In the genomic region with DNA sequence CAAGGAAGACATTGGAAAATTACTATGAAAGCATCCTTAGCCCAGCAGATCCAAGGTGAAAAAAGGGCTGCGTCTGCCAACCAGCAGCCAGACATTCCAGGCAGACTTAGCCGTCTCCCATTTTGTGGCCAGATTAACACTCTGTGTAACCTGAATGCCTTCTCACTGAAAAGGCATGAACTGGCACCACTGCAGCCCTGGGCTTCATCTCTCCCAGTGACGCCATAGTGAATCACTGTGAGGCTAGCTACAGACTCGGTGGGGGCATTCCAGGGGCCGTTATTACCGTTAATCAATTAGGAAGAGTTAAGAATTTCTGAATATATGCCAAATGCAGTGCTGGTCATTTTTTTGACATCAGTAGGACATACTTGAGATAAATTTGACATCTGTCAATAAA, we compare ENCODE assay signal across 9 cellular contexts.
A peak's percentile ranks its signal among the peaks of the same experiment; 100 is the strongest.
DNase-seq lines count a peak whose midpoint lies in the region; ATAC-seq, FAIRE-seq and TF ChIP-seq lines count a peak whose summit lies in the region.
"Had no signal": no experiment of that assay in that cellular context is flagged by ENCODE, and none has a peak within 500 bp of the region (broad histone marks: within the 10 kb centered on the region; RNA-seq: fewer than 3 reads in every experiment).

No MANE protein-coding gene starts in this region.

- no peak overlapping the region for H3K4me3 ChIP-seq in cardiac fibroblast (replicated peaks in 1 of 2; ENCODE audit: low read depth in 2 of 2, low read length in 2 of 2)
- no peak overlapping the region for H3K4me3 ChIP-seq in keratinocyte (ENCODE audit: control insufficient read depth in 2 of 3, extremely low read depth in 1 of 3, insufficient read depth in 2 of 3, low read depth in 1 of 3, low read length in 3 of 3)
- no peak overlapping the region for H3K4me3 ChIP-seq in WERI-Rb-1 (ENCODE audit: low read depth, low read length)

- H3K4me1 ChIP-seq in keratinocyte (ENCODE audit: control insufficient read depth, extremely low read depth, insufficient read depth, low read length), result peaks cover 19% of the 10 kb centered on the region

- peak; percentile 77 for ATAC-seq in Right ventricle myocardium inferior
- no peak for ATAC-seq in GM21529 (IDR thresholded peaks at IDR 0.05; ENCODE audit: unreplicated experiment)

- intact Hi-C loops in Right ventricle myocardium inferior (cut with DNase I), result loop anchor here (10.0 kb wide), 2 partner anchors 661 to 801 kb away; no protein-coding TSS in a partner anchor
- intact Hi-C loops in cardiac septum (cut with DNase I), result no loop called here

- TF ChIP-seq CTCF in cardiac fibroblast (IDR thresholded peaks at IDR 0.05; ENCODE audit: low read depth, low read length), result no peak
- TF ChIP-seq CTCF in keratinocyte (optimal IDR thresholded peaks at IDR 0.05 in 1 of 3, IDR thresholded peaks at IDR 0.05 in 1 of 3, conservative IDR thresholded peaks at IDR 0.05 in 1 of 3; ENCODE audit: extremely low read depth in 1 of 3, insufficient read depth in 2 of 3, low read length in 3 of 3), result no peak
- no peak for TF ChIP-seq CTCF in WERI-Rb-1 (IDR thresholded peaks at IDR 0.05; ENCODE audit: low read depth, low read length)

- no peak for DNase-seq in Right ventricle myocardium inferior (ENCODE audit: missing footprints)
- no peak for DNase-seq in cardiac septum (ENCODE audit: low spot score)
- peak; percentile 90 to 96 for DNase-seq in cardiac fibroblast (ENCODE audit: low read depth in 2 of 2)
- peak; percentile 81 for DNase-seq in keratinocyte (ENCODE audit: low read depth, low spot score)
- DNase-seq in WERI-Rb-1, result no peak
- DNase-seq in NCI-H526 treated with DMSO at 0.1 percent for 48 hours (lab: John Stamatoyannopoulos, UW), result no peak
- DNase-seq in NCI-H2171 treated with DMSO at 0.1 percent for 48 hours (lab: John Stamatoyannopoulos, UW), result no peak
- DNase-seq: RPMI8226 had no signal

- peak overlapping the region; percentile 29 for H2AFZ ChIP-seq in keratinocyte (ENCODE audit: control insufficient read depth, low read length)

- H3K9me1 ChIP-seq in keratinocyte (ENCODE audit: control insufficient read depth, extremely low read depth, insufficient read depth, low read length), result no peaks in the 10 kb centered on the region

- no peaks in the 10 kb centered on the region for H4K20me1 ChIP-seq in keratinocyte (ENCODE audit: control insufficient read depth, extremely low read depth, insufficient read depth, low read length)

- no peaks in the 10 kb centered on the region for H3K27me3 ChIP-seq in keratinocyte (ENCODE audit: control insufficient read depth, extremely low read depth, insufficient read depth, low read length)
- H3K27me3 ChIP-seq in WERI-Rb-1 (ENCODE audit: insufficient read depth, low read depth, severe bottlenecking), result no peaks in the 10 kb centered on the region

- H3K79me2 ChIP-seq in keratinocyte (ENCODE audit: control insufficient read depth, insufficient read depth, low read length), result no peaks in the 10 kb centered on the region

- H3K9me3 ChIP-seq in keratinocyte (ENCODE audit: control insufficient read depth, low read depth, low read length) (no peaks in the 10 kb centered on the region), WERI-Rb-1 (ENCODE audit: severe bottlenecking) (no peaks in the 10 kb centered on the region)

- no peak overlapping the region for H3K27ac ChIP-seq in keratinocyte (ENCODE audit: control insufficient read depth, insufficient read depth, low read length)
- H3K27ac ChIP-seq in WERI-Rb-1, result no peak overlapping the region

- dilution Hi-C loops in keratinocyte (cut with MboI; ENCODE audit: extremely low pct_ligation_motif_present, low sequenced_read_pairs), result no loop called here

- H3K36me3 ChIP-seq in keratinocyte (ENCODE audit: control insufficient read depth in 2 of 2, extremely low read depth in 1 of 2, insufficient read depth in 2 of 2, low read length in 2 of 2) (no peaks in the 10 kb centered on the region), WERI-Rb-1 (no peaks in the 10 kb centered on the region)

- H3K9ac ChIP-seq in keratinocyte (ENCODE audit: control insufficient read depth, extremely low read depth, insufficient read depth, low read length), result no peak overlapping the region

- peak; percentile 96 for FAIRE-seq in keratinocyte (lab: Jason Lieb, UNC)

- H3K4me2 ChIP-seq in keratinocyte (ENCODE audit: control insufficient read depth, extremely low read depth, insufficient read depth, low read depth, low read length), result peak overlapping the region; percentile 17

Comparison
In these comparisons a context has a peak if more than half of its experiments do, and no peak if none do; other contexts are left out.
1. DNase-seq: peak in cardiac fibroblast (2 of 2) and keratinocyte (single experiment); none in Right ventricle myocardium inferior (single experiment), cardiac septum (single experiment), WERI-Rb-1 (single experiment), NCI-H526 treated with DMSO at 0.1 percent for 48 hours (single experiment) and NCI-H2171 treated with DMSO at 0.1 percent for 48 hours (single experiment).